ENCODE assay signal across 8 cellular contexts in the genomic region with DNA sequence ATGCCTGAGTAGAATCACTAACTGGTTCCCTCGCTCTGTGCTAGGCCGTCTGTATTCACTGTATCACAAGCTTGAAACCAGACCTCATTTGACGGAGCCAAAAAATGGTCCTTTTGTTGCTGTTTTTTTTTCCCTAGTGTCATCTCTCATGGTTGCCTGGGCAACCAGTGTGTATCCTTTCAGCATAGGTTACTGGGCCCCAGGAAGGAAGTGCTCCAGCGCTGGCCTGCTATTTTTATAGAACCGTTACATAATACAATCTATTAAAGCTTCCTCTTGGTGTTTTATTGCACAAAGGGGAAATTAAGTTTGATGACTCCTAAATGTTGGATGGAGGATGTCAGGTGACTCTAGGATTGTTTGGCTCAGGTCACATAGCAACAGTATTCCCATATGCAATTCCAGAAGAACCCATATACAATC.
A peak's percentile ranks its signal among the peaks of the same experiment; 100 is the strongest.
DNase-seq lines count a peak whose midpoint lies in the region; ATAC-seq and TF ChIP-seq lines count a peak whose summit lies in the region.

No MANE protein-coding gene starts in this region.

- TF ChIP-seq CTCF in omental fat pad (IDR thresholded peaks at IDR 0.05), result no peak

- DNase-seq in COLO668 (lab: John Stamatoyannopoulos, UW; ENCODE audit: unreplicated experiment), result peak; percentile 23
- peak; percentile 12 for DNase-seq in NCI-H2171 treated with DMSO at 0.1 percent for 48 hours (lab: John Stamatoyannopoulos, UW)
- peak in 49 of 58 donors; percentile 3 to 86 (median 37) for DNase-seq in anterior cingulate cortex (lab: John Stamatoyannopoulos, UW)
- DNase-seq in islet precursor cell, result peak; percentile 52
- DNase-seq in stimulated activated naive CD4-positive, alpha-beta T cell treated with Interleukin-2 at 50 U/mL for 16 hours (lab: John Stamatoyannopoulos, UW), result peak; percentile 7
- no peak for DNase-seq in omental fat pad (ENCODE audit: low spot score)

- ATAC-seq in GM21825 (IDR thresholded peaks at IDR 0.05; ENCODE audit: unreplicated experiment) (peak; percentile 81), HG02642 (IDR thresholded peaks at IDR 0.05; ENCODE audit: poor library complexity, unreplicated experiment) (no peak), omental fat pad (ENCODE audit: low FRiP score) (no peak)
